Comparison of ENCODE assay signal across 14 cellular contexts in the genomic region with DNA sequence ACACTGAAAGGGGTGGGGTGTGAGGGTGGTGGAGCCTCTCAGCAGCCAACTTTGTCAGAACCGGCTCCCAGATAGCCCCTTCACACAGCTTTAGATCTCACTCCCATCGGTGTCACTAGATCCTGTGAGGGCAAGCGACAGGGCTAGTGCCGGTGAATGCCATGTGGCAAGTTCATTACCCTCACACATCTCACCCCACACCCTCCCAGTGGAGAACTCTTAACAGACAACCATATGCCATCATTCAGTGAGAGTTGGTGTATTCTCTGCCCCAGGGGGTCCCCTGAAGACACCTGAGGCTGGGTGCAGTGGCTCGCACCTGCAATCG. TPM values are rescaled to one million over a fixed set of nuclear protein-coding genes. Genes with fewer than 3 reads are reported as not detected.
DNase-seq lines count a peak whose midpoint lies in the region; ATAC-seq and TF ChIP-seq lines count a peak whose summit lies in the region.
"Had no signal": no experiment of that assay in that cellular context is flagged by ENCODE, and none has a peak within 500 bp of the region (broad histone marks: within the 10 kb centered on the region; RNA-seq: fewer than 3 reads in every experiment).

No MANE protein-coding gene starts in this region.

- H3K79me2 ChIP-seq in mammary epithelial cell (ENCODE audit: insufficient read depth, low read length), result no peaks in the 10 kb centered on the region

- dilution Hi-C loops in mammary epithelial cell (cut with HindIII; ENCODE audit: low sequenced_read_pairs), result no loop called here

- intact Hi-C loops in esophagus muscularis mucosa (cut with DNase I), result no loop called here
- intact Hi-C loops in mammary epithelial cell (cut with micrococcal nuclease), result no loop called here

- H3K9me3 ChIP-seq in T-helper 17 cell (ENCODE audit: control insufficient read depth, low read length, poor library complexity, severe bottlenecking) (no peaks in the 10 kb centered on the region), esophagus muscularis mucosa (no peaks in the 10 kb centered on the region), stomach smooth muscle (ENCODE audit: control insufficient read depth in 2 of 2, low read length in 2 of 2) (no peaks in the 10 kb centered on the region), mammary epithelial cell (replicated peaks; ENCODE audit: insufficient read depth, low read length) (peaks cover 5% of the 10 kb centered on the region)
- H3K9me3 ChIP-seq: ovary had no signal

- peak overlapping the region; percentile 60 to 71 (median 68) for H3K27ac ChIP-seq in esophagus muscularis mucosa (replicated peaks in 1 of 4)
- H3K27ac ChIP-seq in stomach smooth muscle (ENCODE audit: low read length), result peak overlapping the region; percentile 80
- no peak overlapping the region for H3K27ac ChIP-seq in mammary epithelial cell (ENCODE audit: insufficient read depth, low read depth, low read length)
- H3K27ac ChIP-seq: ovary had no signal

- no peak overlapping the region for H3K4me2 ChIP-seq in mammary epithelial cell (ENCODE audit: insufficient read depth, low read depth, low read length)

- no peak for DNase-seq in activated CD4-positive, alpha-beta T cell treated with anti-CD3 and anti-CD28 coated beads, Interleukin-2, amount 10 ng/mL, durations not matched to agents 7 days and 5 days
- DNase-seq in activated CD4-positive, alpha-beta T cell treated with anti-CD3 and anti-CD28 coated beads for 48 hours, result no peak
- DNase-seq in T-helper 17 cell (no peak), esophagus muscularis mucosa (ENCODE audit: extremely low spot score) (no peak), DMS53 (lab: John Stamatoyannopoulos, UW) (no peak), kidney glomerular epithelial cell (lab: John Stamatoyannopoulos, UW) (no peak), mammary epithelial cell (no peak)
- DNase-seq: activated CD4-positive, alpha-beta T cell treated with anti-CD3 and anti-CD28 coated beads, Interleukin-2, amount 50 U/mL, for 1 hour; Kasumi-1; NCI-H2029 treated with DMSO at 0.1 percent for 48 hours; ovary; stimulated activated CD4-positive, alpha-beta T cell treated with anti-CD3 and anti-CD28 coated beads, Interleukin-15, amount 100 ng/mL, for 24 hours had no signal

- CTCF ChIA-PET in activated CD4-positive, alpha-beta T cell treated with anti-CD3 and anti-CD28 coated beads, Interleukin-2, amount 10 ng/mL, durations not matched to agents 7 days and 5 days (lab: Charles Lee), result interaction anchor here (0.9 to 1.8 kb wide), 5 partner anchors 11 to 50 kb away, joined by 3 to 4 read pairs (median 3); no protein-coding TSS in a partner anchor
- CTCF ChIA-PET in mammary epithelial cell (lab: Charles Lee; ENCODE audit: low non-redundant PET), result no interaction called here

- no peak for TF ChIP-seq EP300 in esophagus muscularis mucosa (IDR thresholded peaks at IDR 0.05)

- H3K9ac ChIP-seq in stomach smooth muscle (ENCODE audit: low read length in 2 of 2), result no peak overlapping the region
- H3K9ac ChIP-seq in mammary epithelial cell (ENCODE audit: insufficient read depth, low read length), result no peak overlapping the region

- H3K9me3 Mint-ChIP-seq in activated CD4-positive, alpha-beta T cell treated with anti-CD3 and anti-CD28 coated beads, Interleukin-2, amount 10 ng/mL, durations not matched to agents 7 days and 5 days, result no peaks in the 10 kb centered on the region

- H2AFZ ChIP-seq in mammary epithelial cell (ENCODE audit: low read depth, low read length), result no peak overlapping the region

- H4K20me1 ChIP-seq in mammary epithelial cell (ENCODE audit: insufficient read depth, low read length), result no peaks in the 10 kb centered on the region

- in situ Hi-C loops in mammary epithelial cell (cut with MboI; ENCODE audit: low sequenced_read_pairs in 2 of 2), result no loop called here

- peaks cover 0 to 34% (median 27%) of the 10 kb centered on the region in 4 donors for H3K4me1 ChIP-seq in esophagus muscularis mucosa
- peaks cover 22% of the 10 kb centered on the region for H3K4me1 ChIP-seq in stomach smooth muscle (ENCODE audit: control insufficient read depth, insufficient read depth, low read length)
- H3K4me1 ChIP-seq in mammary epithelial cell (ENCODE audit: insufficient read depth, low read length), result no peaks in the 10 kb centered on the region

- no peak for TF ChIP-seq CTCF in esophagus muscularis mucosa (IDR thresholded peaks at IDR 0.05)
- TF ChIP-seq CTCF in mammary epithelial cell (conservative IDR thresholded peaks at IDR 0.05 in 1 of 2, IDR thresholded peaks at IDR 0.05 in 1 of 2; ENCODE audit: extremely low read depth in 1 of 2, insufficient read depth in 1 of 2, low read depth in 1 of 2, low read length in 2 of 2), result no peak

- peaks cover 59% of the 10 kb centered on the region for H3K4me1 Mint-ChIP-seq in activated CD4-positive, alpha-beta T cell treated with anti-CD3 and anti-CD28 coated beads, Interleukin-2, amount 10 ng/mL, durations not matched to agents 7 days and 5 days
- H3K4me1 Mint-ChIP-seq in T-helper 17 cell, result peaks cover 21% of the 10 kb centered on the region

- H3K36me3 ChIP-seq in esophagus muscularis mucosa (no peaks in the 10 kb centered on the region), stomach smooth muscle (ENCODE audit: control insufficient read depth in 2 of 2, insufficient read depth in 2 of 2, low read length in 2 of 2) (peaks cover 0 to 3% of the 10 kb centered on the region in 2 donors), mammary epithelial cell (ENCODE audit: insufficient read depth, low read length) (no peaks in the 10 kb centered on the region)
- H3K36me3 ChIP-seq: ovary had no signal

- WGBS in esophagus muscularis mucosa, result 100% methylated on average over 2 of the region's 6 CpGs
- WGBS in mammary epithelial cell (ENCODE audit: low coverage, missing lambda C conversion rate), result 90% methylated on average over 6 of the region's 6 CpGs

- no peak overlapping the region for H3K4me3 ChIP-seq in esophagus muscularis mucosa
- H3K4me3 ChIP-seq in stomach smooth muscle (ENCODE audit: low read length in 2 of 2), result no peak overlapping the region
- H3K4me3 ChIP-seq in mammary epithelial cell (replicated peaks in 1 of 3; ENCODE audit: insufficient read depth in 1 of 3, low read depth in 2 of 3, low read length in 3 of 3), result no peak overlapping the region
- H3K4me3 ChIP-seq: ovary had no signal

- H3K27me3 Mint-ChIP-seq in activated CD4-positive, alpha-beta T cell treated with anti-CD3 and anti-CD28 coated beads, Interleukin-2, amount 10 ng/mL, durations not matched to agents 7 days and 5 days, result no peaks in the 10 kb centered on the region
- H3K27me3 Mint-ChIP-seq in T-helper 17 cell, result no peaks in the 10 kb centered on the region

- H3K27me3 ChIP-seq in esophagus muscularis mucosa, result no peaks in the 10 kb centered on the region
- no peaks in the 10 kb centered on the region for H3K27me3 ChIP-seq in stomach smooth muscle (ENCODE audit: control insufficient read depth in 1 of 2, insufficient read depth in 2 of 2, low read length in 2 of 2)
- H3K27me3 ChIP-seq in mammary epithelial cell (ENCODE audit: insufficient read depth, low read length), result no peaks in the 10 kb centered on the region
- H3K27me3 ChIP-seq: ovary had no signal

- H3K27ac Mint-ChIP-seq in activated CD4-positive, alpha-beta T cell treated with anti-CD3 and anti-CD28 coated beads, Interleukin-2, amount 10 ng/mL, durations not matched to agents 7 days and 5 days, result peak overlapping the region; percentile 97
- H3K27ac Mint-ChIP-seq in T-helper 17 cell, result peak overlapping the region; percentile 98

- BruUV-seq in mammary epithelial cell (replicated peaks; lab: Mats Ljungman, UMichigan), result no TSS peak

- POLR2A ChIA-PET in activated CD4-positive, alpha-beta T cell treated with anti-CD3 and anti-CD28 coated beads, Interleukin-2, amount 10 ng/mL, durations not matched to agents 7 days and 5 days (lab: Charles Lee), result no interaction called here

- H3K36me3 Mint-ChIP-seq in activated CD4-positive, alpha-beta T cell treated with anti-CD3 and anti-CD28 coated beads, Interleukin-2, amount 10 ng/mL, durations not matched to agents 7 days and 5 days (ENCODE audit: low read depth), result peaks cover 33% of the 10 kb centered on the region
- no peaks in the 10 kb centered on the region for H3K36me3 Mint-ChIP-seq in T-helper 17 cell (ENCODE audit: low read depth)

- ATAC-seq in T-helper 17 cell, result no peak
- ATAC-seq: SK-N-SH treated with all-trans-retinoic acid at 6 μM for 48 hours had no signal

- peak overlapping the region; percentile 76 for H3K4me3 Mint-ChIP-seq in activated CD4-positive, alpha-beta T cell treated with anti-CD3 and anti-CD28 coated beads, Interleukin-2, amount 10 ng/mL, durations not matched to agents 7 days and 5 days
- peak overlapping the region; percentile 84 for H3K4me3 Mint-ChIP-seq in T-helper 17 cell

- TF ChIP-seq POLR2A in esophagus muscularis mucosa (IDR thresholded peaks at IDR 0.05; ENCODE audit: low read depth), result no peak

RNA-seq across cellular contexts. Expression of a gene that starts 15.3 kb away (rescaled TPM):
- 100 to 1,000 TPM; 298 to 329 TPM for total RNA-seq in activated CD4-positive, alpha-beta T cell treated with anti-CD3 and anti-CD28 coated beads, Interleukin-2, amount 10 ng/mL, durations not matched to agents 7 days and 5 days
- 100 to 1,000 TPM; 150 to 163 TPM for total RNA-seq in T-helper 17 cell
- 10 to 100 TPM; 51.5 to 67.2 (median 60.5) TPM for total RNA-seq in esophagus muscularis mucosa
- 10 to 100 TPM in 1 of 2 donors, 1 to 10 TPM in 1; 8.5 to 11.4 TPM for total RNA-seq in mammary epithelial cell
- polyA plus RNA-seq in mammary epithelial cell, result 19.6 TPM
- polyA minus RNA-seq in mammary epithelial cell, result 4.5 TPM

Comparison
In these comparisons a context has a peak if more than half of its experiments do, and no peak if none do; other contexts are left out.
1. RNA of a gene that starts 15.3 kb away (total RNA-seq): 298 to 329 TPM in activated CD4-positive, alpha-beta T cell treated with anti-CD3 and anti-CD28 coated beads, Interleukin-2, amount 10 ng/mL, durations not matched to agents 7 days and 5 days, 150 to 163 TPM in T-helper 17 cell and 51.5 to 67.2 TPM in esophagus muscularis mucosa; 8.5 to 11.4 TPM in mammary epithelial cell; every median in the first group is over 4 times any median in the second.